In genomic region chr3:187041362-187042061, GRCh38 we compare ENCODE assay signal across 1 cellular context.
TF ChIP-seq lines count a peak whose summit lies in the region.

No MANE protein-coding gene starts in this region.

TF ChIP-seq in HepG2, 621 proteins besides CTCF, POLR2A, EP300 and RAD21 (continued from another document and continues in another):
- TF ChIP-seq STAT6 (CRISPR knock-in tag; IDR thresholded peaks at IDR 0.05; ENCODE audit: borderline replicate concordance) = no peak; the same call in 1 of the 2 replicates
- TF ChIP-seq HNF1B (CRISPR knock-in tag; IDR thresholded peaks at IDR 0.05) = no peak; the same call in none of the 2 replicates
- TF ChIP-seq AGO1 (IDR thresholded peaks at IDR 0.05; ENCODE audit: low read depth, low read length, poor library complexity, severe bottlenecking) = no peak
- no peak for TF ChIP-seq ZNF572 (CRISPR knock-in tag; IDR thresholded peaks at IDR 0.05)
- peak in 1 of 2 experiments; percentile 86; a peak in 2 of 4 replicates for TF ChIP-seq KLF16 (CRISPR knock-in tag; IDR thresholded peaks at IDR 0.05)
- TF ChIP-seq ERF (CRISPR knock-in tag; IDR thresholded peaks at IDR 0.05) = peak; percentile 34; the same call in 1 of the 2 replicates
- TF ChIP-seq NFE2L1 (CRISPR knock-in tag; IDR thresholded peaks at IDR 0.05; ENCODE audit: borderline replicate concordance) = no peak
- TF ChIP-seq FUBP1 (CRISPR knock-in tag; IDR thresholded peaks at IDR 0.05; ENCODE audit: borderline replicate concordance) = no peak
- no peak for TF ChIP-seq SAFB2 (CRISPR knock-in tag; IDR thresholded peaks at IDR 0.05; ENCODE audit: borderline replicate concordance, low read depth)
- no peak for TF ChIP-seq ZNF75D (CRISPR knock-in tag; IDR thresholded peaks at IDR 0.05; ENCODE audit: borderline replicate concordance)
- TF ChIP-seq TRIM22 (IDR thresholded peaks at IDR 0.05) = no peak
- TF ChIP-seq MIER3 (CRISPR knock-in tag; IDR thresholded peaks at IDR 0.05; ENCODE audit: borderline replicate concordance) = 0 out of 2 replicates have a peak, but pooled peaks have one; percentile 41
- no peak for TF ChIP-seq PBX3 (CRISPR knock-in tag; IDR thresholded peaks at IDR 0.05; ENCODE audit: borderline replicate concordance)
- no peak for TF ChIP-seq E2F2 (CRISPR knock-in tag; IDR thresholded peaks at IDR 0.05; ENCODE audit: borderline replicate concordance)
- no peak; the same call in 1 of the 2 replicates for TF ChIP-seq KDM4B (CRISPR knock-in tag; IDR thresholded peaks at IDR 0.05)
- no peak for TF ChIP-seq MIER2 (CRISPR knock-in tag; IDR thresholded peaks at IDR 0.05)
- peak; percentile 89 for TF ChIP-seq RXRB (CRISPR knock-in tag; IDR thresholded peaks at IDR 0.05; ENCODE audit: borderline replicate concordance)
- TF ChIP-seq ZNF501 (CRISPR knock-in tag; IDR thresholded peaks at IDR 0.05) = 0 out of 2 replicates have a peak, but pooled peaks have one; percentile 19
- no peak for TF ChIP-seq ZFAT (CRISPR knock-in tag; conservative IDR thresholded peaks at IDR 0.05)
- peak; percentile 83; the same call in 1 of the 2 replicates for TF ChIP-seq MED13 (CRISPR knock-in tag; IDR thresholded peaks at IDR 0.05)
- TF ChIP-seq FLYWCH1 (CRISPR knock-in tag; IDR thresholded peaks at IDR 0.05) = no peak
- TF ChIP-seq MTA3 (CRISPR knock-in tag; IDR thresholded peaks at IDR 0.05) = no peak
- no peak for TF ChIP-seq KDM2A (CRISPR knock-in tag; IDR thresholded peaks at IDR 0.05; ENCODE audit: borderline replicate concordance, low read depth)
- TF ChIP-seq GLMP (CRISPR knock-in tag; IDR thresholded peaks at IDR 0.05; ENCODE audit: borderline replicate concordance) = no peak
- 0 out of 2 replicates have a peak, but pooled peaks have one; percentile 54 for TF ChIP-seq ZBED4 (CRISPR knock-in tag; IDR thresholded peaks at IDR 0.05; ENCODE audit: borderline replicate concordance)
- no peak for TF ChIP-seq ATF7-NPFF (CRISPR knock-in tag; IDR thresholded peaks at IDR 0.05; ENCODE audit: low read depth)
- no peak for TF ChIP-seq ZBTB43 (CRISPR knock-in tag; conservative IDR thresholded peaks at IDR 0.05)
- TF ChIP-seq ZNF18 (CRISPR knock-in tag; IDR thresholded peaks at IDR 0.05; ENCODE audit: insufficient replicate concordance) = peak; percentile 75
- TF ChIP-seq CCAR2 (optimal IDR thresholded peaks at IDR 0.05; ENCODE audit: low read depth, low read length) = no peak
- no peak for TF ChIP-seq ZNF253 (CRISPR knock-in tag; IDR thresholded peaks at IDR 0.05; ENCODE audit: borderline replicate concordance)
- 0 out of 2 replicates have a peak, but pooled peaks have one; percentile 42 for TF ChIP-seq IRX3 (CRISPR knock-in tag; IDR thresholded peaks at IDR 0.05; ENCODE audit: borderline replicate concordance, low read depth)
- no peak for TF ChIP-seq HINFP (CRISPR knock-in tag; IDR thresholded peaks at IDR 0.05; ENCODE audit: low read depth)
- TF ChIP-seq ZBTB2 (CRISPR knock-in tag; IDR thresholded peaks at IDR 0.05; ENCODE audit: low read depth) = no peak
- TF ChIP-seq MATR3 (CRISPR knock-in tag; IDR thresholded peaks at IDR 0.05) = no peak
- TF ChIP-seq MTA1 (CRISPR knock-in tag; IDR thresholded peaks at IDR 0.05; ENCODE audit: borderline replicate concordance) = no peak
